29 cellular contexts compared by ENCODE assay signal in genomic region chr10:129849853-129850252, GRCh38.
"Had no signal": no experiment of that assay in that cellular context is flagged by ENCODE, and none has a peak within 500 bp of the region (broad histone marks: within the 10 kb centered on the region; RNA-seq: fewer than 3 reads in every experiment).

No MANE protein-coding gene starts in this region.

- H3K36me3 Mint-ChIP-seq: naive thymus-derived CD4-positive, alpha-beta T cell; natural killer cell; neural progenitor cell; stimulated activated memory B cell treated with anti-CD40 and anti-IgM and Interleukin-4, amounts not matched to agents 10 μg/mL and 1 μg/mL and 100 μg/mL, for 72 hours had no signal

- H3K9me3 Mint-ChIP-seq: naive thymus-derived CD4-positive, alpha-beta T cell; natural killer cell; nephron; neural progenitor cell; stimulated activated memory B cell treated with anti-CD40 and anti-IgM and Interleukin-4, amounts not matched to agents 10 μg/mL and 1 μg/mL and 100 μg/mL, for 72 hours; stimulated activated naive CD8-positive, alpha-beta T cell treated with anti-CD3 and anti-CD28 coated beads, Interleukin-15, amount 100 ng/mL, for 72 hours had no signal

- H3K27ac Mint-ChIP-seq: naive thymus-derived CD4-positive, alpha-beta T cell; natural killer cell; nephron; neural progenitor cell; stimulated activated memory B cell treated with anti-CD40 and anti-IgM and Interleukin-4, amounts not matched to agents 10 μg/mL and 1 μg/mL and 100 μg/mL, for 72 hours; stimulated activated naive CD8-positive, alpha-beta T cell treated with anti-CD3 and anti-CD28 coated beads, Interleukin-15, amount 100 ng/mL, for 72 hours had no signal

- H3K4me1 Mint-ChIP-seq: naive thymus-derived CD4-positive, alpha-beta T cell; natural killer cell; stimulated activated memory B cell treated with anti-CD40 and anti-IgM and Interleukin-4, amounts not matched to agents 10 μg/mL and 1 μg/mL and 100 μg/mL, for 72 hours; stimulated activated naive CD8-positive, alpha-beta T cell treated with anti-CD3 and anti-CD28 coated beads, Interleukin-15, amount 100 ng/mL, for 72 hours had no signal

- H3K4me1 ChIP-seq: parathyroid adenoma, psoas muscle, uterus had no signal

- H3K4me3 Mint-ChIP-seq: naive thymus-derived CD4-positive, alpha-beta T cell; natural killer cell; nephron; neural progenitor cell; stimulated activated memory B cell treated with anti-CD40 and anti-IgM and Interleukin-4, amounts not matched to agents 10 μg/mL and 1 μg/mL and 100 μg/mL, for 72 hours; stimulated activated naive CD8-positive, alpha-beta T cell treated with anti-CD3 and anti-CD28 coated beads, Interleukin-15, amount 100 ng/mL, for 72 hours had no signal

- H3K9me3 ChIP-seq: ovary, psoas muscle, right lobe of liver, spleen, thoracic aorta, thyroid gland, tibial nerve, upper lobe of right lung, uterus had no signal

- H3K4me2 ChIP-seq: neural progenitor cell, smooth muscle cell had no signal

- DNase-seq: naive thymus-derived CD4-positive, alpha-beta T cell; natural killer cell; occipital lobe; ovary; psoas muscle; right cardiac atrium; right lobe of liver; spleen; stimulated activated CD4-positive, alpha-beta T cell treated with anti-CD3 and anti-CD28 coated beads, Interleukin-12 subunit alpha, Interleukin-12 subunit beta, amount 100 ng/mL, for 4 hours; stimulated activated CD4-positive, alpha-beta T cell treated with anti-CD3 and anti-CD28 coated beads, Interleukin-1b, Interleukin-23, amount 100 ng/mL, for 48 hours; stimulated activated CD4-positive, alpha-beta T cell treated with anti-CD3 and anti-CD28 coated beads, Interleukin-4, amount 100 ng/mL, for 1 hour; stimulated activated CD4-positive, alpha-beta T cell treated with anti-CD3 and anti-CD28 coated beads, Interleukin-4, amount 100 ng/mL, for 4 hours; stimulated activated CD8-positive, alpha-beta memory T cell treated with anti-CD3 and anti-CD28 coated beads, Interleukin-4, amount 100 ng/mL, for 48 hours; stimulated activated naive CD4-positive, alpha-beta T cell; stimulated activated naive CD8-positive, alpha-beta T cell treated with anti-CD3 and anti-CD28 coated beads, Interleukin-15, amount 100 ng/mL, for 72 hours; stimulated activated naive CD8-positive, alpha-beta T cell treated with anti-CD3 and anti-CD28 coated beads, Interleukin-15, Interleukin-2, amounts not matched to agents 100 U/mL and 50 U/mL, for 24 hours; substantia nigra; thyroid gland; trophoblast cell; upper lobe of right lung; uterus had no signal

- H3K27me3 Mint-ChIP-seq: stimulated activated memory B cell treated with anti-CD40 and anti-IgM and Interleukin-4, amounts not matched to agents 10 μg/mL and 1 μg/mL and 100 μg/mL, for 72 hours; stimulated activated naive CD8-positive, alpha-beta T cell treated with anti-CD3 and anti-CD28 coated beads, Interleukin-15, amount 100 ng/mL, for 72 hours had no signal

- H3K27ac ChIP-seq: neural progenitor cell, ovary, parathyroid adenoma, psoas muscle, right lobe of liver, skin epidermis, spleen, thoracic aorta, thyroid gland, tibial nerve, upper lobe of right lung, uterus had no signal

- H3K4me3 ChIP-seq: neural progenitor cell, ovary, psoas muscle, right lobe of liver, skin epidermis, smooth muscle cell, spleen, thoracic aorta, thyroid gland, tibial nerve, upper lobe of right lung, uterus had no signal

- H3K27me3 ChIP-seq: neural progenitor cell, ovary, right lobe of liver, thyroid gland, tibial nerve, upper lobe of right lung, uterus had no signal

- H3K9ac ChIP-seq: neural progenitor cell, parathyroid adenoma had no signal

- ATAC-seq: naive thymus-derived CD4-positive, alpha-beta T cell; natural killer cell; psoas muscle; right cardiac atrium; stimulated activated memory B cell treated with anti-CD40 and anti-IgM and Interleukin-4, amounts not matched to agents 10 μg/mL and 1 μg/mL and 100 μg/mL, for 72 hours; stimulated activated naive CD8-positive, alpha-beta T cell treated with anti-CD3 and anti-CD28 coated beads, Interleukin-15, amount 100 ng/mL, for 72 hours; stimulated activated naive CD8-positive, alpha-beta T cell treated with anti-CD3 and anti-CD28 coated beads, Interleukin-15, Interleukin-2, amounts not matched to agents 100 U/mL and 50 U/mL, for 24 hours; upper lobe of right lung had no signal

- H3K36me3 ChIP-seq: neural progenitor cell, ovary, right lobe of liver, spleen, thoracic aorta, thyroid gland, upper lobe of right lung, uterus had no signal

- H2AFZ ChIP-seq: neural progenitor cell, parathyroid adenoma had no signal
